20 cellular contexts compared by ENCODE assay signal in the genomic region with DNA sequence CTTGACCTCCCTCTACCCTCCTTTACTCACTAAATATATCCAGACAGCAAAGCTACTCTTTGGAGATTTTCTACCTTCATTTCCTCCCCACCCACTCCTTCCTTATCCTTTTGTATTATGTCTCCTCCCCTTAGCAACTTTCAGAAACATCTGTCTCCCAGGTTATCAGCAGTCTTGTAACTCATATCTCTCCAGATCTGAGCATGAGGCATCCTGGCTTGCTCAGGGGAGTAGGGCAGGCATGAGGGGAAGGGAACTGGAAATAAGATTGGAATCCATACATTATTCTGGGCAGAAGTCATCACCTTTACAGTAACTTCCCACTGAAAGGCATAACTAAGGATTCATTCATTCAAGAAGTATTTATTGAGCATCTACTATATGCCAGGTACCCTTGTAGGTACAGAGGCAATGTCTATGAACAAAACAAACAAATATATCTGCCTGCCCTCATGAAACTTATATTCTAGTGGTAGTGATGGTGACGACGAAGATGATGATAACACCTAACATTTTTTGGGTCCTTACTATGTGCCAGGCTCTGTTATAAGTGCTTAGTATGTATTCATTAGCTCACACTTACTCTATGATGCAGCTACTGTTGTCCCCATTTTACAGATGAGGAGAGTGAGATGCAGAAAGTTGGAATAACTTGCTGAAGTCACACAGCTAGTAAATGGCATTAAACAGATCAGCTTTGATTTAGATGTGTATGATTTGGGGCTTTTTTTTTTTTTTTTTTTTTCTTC.
"Had no signal": no experiment of that assay in that cellular context is flagged by ENCODE, and none has a peak within 500 bp of the region (broad histone marks: within the 10 kb centered on the region; RNA-seq: fewer than 3 reads in every experiment).

No MANE protein-coding gene starts in this region.

- H3K9me3 Mint-ChIP-seq: natural killer cell, neural progenitor cell had no signal

- H3K9ac ChIP-seq: neural progenitor cell had no signal

- H3K27ac Mint-ChIP-seq: neural progenitor cell, T-helper 17 cell had no signal

- H3K27me3 Mint-ChIP-seq: T-helper 17 cell had no signal

- H3K36me3 Mint-ChIP-seq: natural killer cell, neural progenitor cell had no signal

- H3K4me2 ChIP-seq: neural progenitor cell had no signal

- H2AFZ ChIP-seq: neural progenitor cell had no signal

- H3K4me3 Mint-ChIP-seq: natural killer cell, neural progenitor cell, T-helper 17 cell had no signal

- H3K9me3 ChIP-seq: spleen, tibial nerve had no signal

- DNase-seq: activated CD4-positive, alpha-beta T cell treated with anti-CD3 and anti-CD28 coated beads for 1 hour; activated CD4-positive, alpha-beta T cell treated with anti-CD3 and anti-CD28 coated beads, Interleukin-2, amount 50 U/mL, for 4 hours; activated CD8-positive, alpha-beta memory T cell treated with anti-CD3 and anti-CD28 coated beads for 24 hours; activated naive CD4-positive, alpha-beta T cell; amygdala; caudate nucleus; foreskin fibroblast; head of caudate nucleus; hypothalamus; midbrain; natural killer cell; right cardiac atrium; spleen; stimulated activated naive CD4-positive, alpha-beta T cell treated with Interleukin-2 at 50 U/mL for 16 hours; T-helper 17 cell; T1000; WERI-Rb-1 had no signal

- H3K27me3 ChIP-seq: spleen, tibial nerve had no signal

- H3K4me1 ChIP-seq: spleen, tibial nerve had no signal

- H3K4me3 ChIP-seq: neural progenitor cell, spleen, tibial nerve had no signal

- ATAC-seq: esophagus mucosa, natural killer cell, right cardiac atrium, T-helper 17 cell had no signal

- H3K36me3 ChIP-seq: neural progenitor cell, WERI-Rb-1 had no signal

- H3K27ac ChIP-seq: neural progenitor cell, spleen, tibial nerve, WERI-Rb-1 had no signal
